Comparison of ENCODE assay signal across 16 cellular contexts in the genomic region with DNA sequence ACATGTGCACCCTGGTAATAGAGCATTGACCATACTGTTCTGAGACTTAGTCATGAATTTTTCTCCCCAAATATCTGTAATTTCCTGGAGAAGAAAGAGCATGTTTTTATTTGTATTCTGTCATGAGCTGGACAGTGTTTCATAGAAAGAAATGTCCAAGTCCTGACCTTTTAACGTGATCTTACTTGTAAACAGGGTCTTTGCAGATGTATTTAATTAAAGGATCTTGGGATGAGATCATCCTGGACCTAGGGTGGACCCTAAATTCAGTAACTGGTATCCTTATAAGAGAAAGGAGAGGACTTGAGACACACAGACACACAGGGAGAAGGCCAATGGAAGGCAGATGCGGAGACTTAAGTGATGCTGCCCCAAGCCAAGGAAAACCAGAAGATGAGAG.
"Had no signal": no experiment of that assay in that cellular context is flagged by ENCODE, and none has a peak within 500 bp of the region (broad histone marks: within the 10 kb centered on the region; RNA-seq: fewer than 3 reads in every experiment).

No MANE protein-coding gene starts in this region.

- H3K4me3 Mint-ChIP-seq: activated naive CD8-positive, alpha-beta T cell; activated T-helper 1 cell treated with anti-CD3 and anti-CD28 coated beads, Interleukin-12 subunit alpha, Interleukin-12 subunit beta, Interleukin-2, Interleukin-4 antibody, amounts not matched to agents 30 ng/mL and 10 ng/mL and 1 ng/mL, durations not matched to agents 14 hours and 24 hours and 36 hours; endodermal cell; stimulated activated memory B cell treated with anti-CD40 and anti-IgM and Interleukin-4, amounts not matched to agents 10 μg/mL and 1 μg/mL and 100 μg/mL, for 72 hours; T-helper 1 cell treated with Interleukin-12 subunit alpha and Interleukin-12 subunit beta and Interleukin-4 antibody, amounts not matched to agents 30 μg/mL and 1 μg/mL, for 36 hours had no signal

- H3K27me3 ChIP-seq: pancreas, sigmoid colon, testis had no signal

- H3K27ac Mint-ChIP-seq: activated naive CD8-positive, alpha-beta T cell; activated T-helper 1 cell treated with anti-CD3 and anti-CD28 coated beads, Interleukin-12 subunit alpha, Interleukin-12 subunit beta, Interleukin-2, Interleukin-4 antibody, amounts not matched to agents 30 ng/mL and 10 ng/mL and 1 ng/mL, durations not matched to agents 14 hours and 24 hours and 36 hours; endodermal cell; stimulated activated memory B cell treated with anti-CD40 and anti-IgM and Interleukin-4, amounts not matched to agents 10 μg/mL and 1 μg/mL and 100 μg/mL, for 72 hours; T-helper 1 cell treated with Interleukin-12 subunit alpha and Interleukin-12 subunit beta and Interleukin-4 antibody, amounts not matched to agents 30 μg/mL and 1 μg/mL, for 36 hours had no signal

- H3K9me3 ChIP-seq: pancreas, sigmoid colon, testis had no signal

- H3K9me3 Mint-ChIP-seq: activated T-helper 1 cell treated with anti-CD3 and anti-CD28 coated beads, Interleukin-12 subunit alpha, Interleukin-12 subunit beta, Interleukin-2, Interleukin-4 antibody, amounts not matched to agents 30 ng/mL and 10 ng/mL and 1 ng/mL, durations not matched to agents 14 hours and 24 hours and 36 hours; endodermal cell; T-helper 1 cell treated with Interleukin-12 subunit alpha and Interleukin-12 subunit beta and Interleukin-4 antibody, amounts not matched to agents 30 μg/mL and 1 μg/mL, for 36 hours had no signal

- H3K27ac ChIP-seq: pancreas, sigmoid colon, testis, VCaP had no signal

- H3K36me3 Mint-ChIP-seq: activated naive CD8-positive, alpha-beta T cell; stimulated activated memory B cell treated with anti-CD40 and anti-IgM and Interleukin-4, amounts not matched to agents 10 μg/mL and 1 μg/mL and 100 μg/mL, for 72 hours had no signal

- H3K36me3 ChIP-seq: pancreas, sigmoid colon had no signal

- FAIRE-seq: pancreas had no signal

- H3K4me3 ChIP-seq: pancreas, sigmoid colon, testis had no signal

- H3K4me1 ChIP-seq: testis had no signal

- DNase-seq: activated CD4-positive, alpha-beta T cell treated with anti-CD3 and anti-CD28 coated beads for 1 hour; activated CD4-positive, alpha-beta T cell treated with anti-CD3 and anti-CD28 coated beads, Interleukin-2, amount 50 U/mL, for 48 hours; activated gamma-delta T cell treated with Interleukin-2 at 50 U/mL for 16 hours; amniotic stem cell; caudate nucleus; endodermal cell; left ventricle myocardium superior; pancreas; sigmoid colon; stimulated activated CD4-positive, alpha-beta T cell treated with anti-CD3 and anti-CD28 coated beads, Interleukin-4, amount 100 ng/mL, for 4 hours; testis had no signal

- ATAC-seq: left ventricle myocardium superior; pancreas; stimulated activated memory B cell treated with anti-CD40 and anti-IgM and Interleukin-4, amounts not matched to agents 10 μg/mL and 1 μg/mL and 100 μg/mL, for 72 hours had no signal
